ENCODE assay signal across 18 cellular contexts in the genomic region with DNA sequence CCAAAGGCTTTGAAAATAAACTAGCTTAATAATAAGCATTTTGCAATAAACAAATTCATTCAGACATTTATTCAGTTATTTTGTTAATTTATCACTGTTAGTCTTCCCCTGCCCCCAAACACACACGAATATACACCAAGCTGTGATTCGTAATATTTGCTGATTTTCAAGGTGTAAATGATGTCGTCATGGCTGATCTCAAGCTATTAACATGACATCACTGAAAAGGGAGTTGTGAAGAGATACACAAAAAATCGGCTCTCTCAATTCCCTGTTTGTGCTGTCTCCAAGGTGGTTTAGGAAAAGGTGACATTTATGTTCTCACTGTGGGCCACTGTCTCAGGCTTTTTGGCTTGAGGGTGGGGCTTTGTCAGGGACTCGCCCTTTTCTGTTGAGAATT.
DNase-seq lines count a peak whose midpoint lies in the region; ATAC-seq lines count a peak whose summit lies in the region.
"Had no signal": no experiment of that assay in that cellular context is flagged by ENCODE, and none has a peak within 500 bp of the region (broad histone marks: within the 10 kb centered on the region; RNA-seq: fewer than 3 reads in every experiment).

No MANE protein-coding gene starts in this region.

- H2AFZ ChIP-seq in Karpas-422 (ENCODE audit: low read length), result peak overlapping the region; percentile 60; the same call in 1 of the 2 replicates
- H2AFZ ChIP-seq: GM23248 had no signal

- no peak overlapping the region for H3K9ac ChIP-seq in Karpas-422 (ENCODE audit: low read length)
- H3K9ac ChIP-seq: GM23248 had no signal

- no peaks in the 10 kb centered on the region for H3K27me3 ChIP-seq in Karpas-422 (ENCODE audit: low read length)

- H3K4me1 ChIP-seq in Karpas-422 (ENCODE audit: low read length), result no peaks in the 10 kb centered on the region
- H3K4me1 ChIP-seq: A549, Caco-2, HAP-1 had no signal

- no peak overlapping the region for H3K4me2 ChIP-seq in Karpas-422 (ENCODE audit: low read depth, low read length, poor library complexity, severe bottlenecking)
- H3K4me2 ChIP-seq: A549 had no signal

- H4K20me1 ChIP-seq in Karpas-422 (ENCODE audit: insufficient read depth, low read depth, low read length), result no peaks in the 10 kb centered on the region

- H3K79me2 ChIP-seq in Karpas-422 (ENCODE audit: low read length), result no peaks in the 10 kb centered on the region

- ATAC-seq in GM21576 (IDR thresholded peaks at IDR 0.05; ENCODE audit: unreplicated experiment), result no peak
- ATAC-seq in HG03378 (IDR thresholded peaks at IDR 0.05; ENCODE audit: unreplicated experiment), result no peak
- ATAC-seq: A549 had no signal

- no peak overlapping the region for H3K27ac ChIP-seq in Karpas-422 (ENCODE audit: low read length)
- H3K27ac ChIP-seq: A549, C4-2B, GM23248, HL-60 had no signal

- no peaks in the 10 kb centered on the region for H3K9me2 ChIP-seq in Karpas-422 (replicated peaks; ENCODE audit: insufficient read depth, low read length)

- no peaks in the 10 kb centered on the region for H3K9me3 ChIP-seq in Karpas-422 (ENCODE audit: low read length)
- H3K9me3 ChIP-seq: A549, Caco-2, HAP-1 had no signal

- no peaks in the 10 kb centered on the region for H3K36me3 ChIP-seq in Karpas-422 (ENCODE audit: insufficient read depth, low read length)
- H3K36me3 ChIP-seq: HAP-1 had no signal

- no peak overlapping the region for H3K4me3 ChIP-seq in Karpas-422 (ENCODE audit: low read length)
- H3K4me3 ChIP-seq: A549, GM23248, HAP-1 had no signal

- DNase-seq in Karpas-422 (no peak), NCI-H146 treated with DMSO at 0.1 percent for 48 hours (lab: John Stamatoyannopoulos, UW; ENCODE audit: unreplicated experiment) (peak; percentile 15), NCI-H748 treated with DMSO at 0.1 percent for 48 hours (lab: John Stamatoyannopoulos, UW) (peak; percentile 70), cerebellar cortex (ENCODE audit: low spot score) (peak; percentile 1), HuH-7 (ENCODE audit: low spot score) (no peak), SW 1271 (lab: John Stamatoyannopoulos, UW) (no peak)
- DNase-seq: AML-193; Caco-2; CD4-positive, alpha-beta T cell; DMS79 treated with DMSO at 0.1 percent for 48 hours; GM23248; KBM-7 had no signal

Comparison
In these comparisons a context has a peak if more than half of its experiments do, and no peak if none do; other contexts are left out.
1. DNase-seq: peak in NCI-H146 treated with DMSO at 0.1 percent for 48 hours (single experiment), NCI-H748 treated with DMSO at 0.1 percent for 48 hours (single experiment) and cerebellar cortex (single experiment); none in Karpas-422 (single experiment), HuH-7 (single experiment) and SW 1271 (0 of 2).